Comparison of ENCODE assay signal across 33 cellular contexts in the genomic region with DNA sequence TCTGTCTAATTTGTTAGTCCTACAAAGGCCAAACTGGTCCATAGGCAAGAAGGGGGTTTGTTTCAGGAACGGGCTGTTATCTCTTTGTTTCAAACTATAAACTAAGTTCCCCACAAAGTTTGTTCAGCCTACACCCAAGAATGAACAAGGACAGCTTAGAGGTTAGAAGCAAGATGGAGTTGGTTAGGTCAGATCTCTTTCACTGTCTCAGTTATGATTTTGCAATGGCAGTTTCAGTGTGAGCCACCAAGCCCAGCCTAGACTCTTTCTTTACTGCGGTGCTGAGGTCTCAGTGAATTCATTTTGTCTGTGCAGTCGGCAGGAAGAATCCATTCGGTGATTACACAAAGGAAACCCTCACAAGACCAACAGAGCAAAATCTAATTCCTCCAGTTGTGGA.
"Had no signal": no experiment of that assay in that cellular context is flagged by ENCODE, and none has a peak within 500 bp of the region (broad histone marks: within the 10 kb centered on the region; RNA-seq: fewer than 3 reads in every experiment).

No MANE protein-coding gene starts in this region.

- H3K4me1 Mint-ChIP-seq: activated CD4-positive, alpha-beta memory T cell treated with anti-CD3 and anti-CD28 coated beads, Interleukin-2, amount 10 ng/mL, durations not matched to agents 7 days and 5 days; activated CD8-positive, alpha-beta memory T cell treated with anti-CD3 and anti-CD28 coated beads, Interleukin-2, amount 10 ng/mL, durations not matched to agents 7 days and 5 days; activated naive CD4-positive, alpha-beta T cell treated with anti-CD3 and anti-CD28 coated beads, Interleukin-2, amount 10 ng/mL, durations not matched to agents 7 days and 5 days; activated naive CD8-positive, alpha-beta T cell treated with anti-CD3 and anti-CD28 coated beads, Interleukin-2, amount 50 U/mL, for 24 hours had no signal

- H3K9me3 Mint-ChIP-seq: activated CD4-positive, alpha-beta memory T cell treated with anti-CD3 and anti-CD28 coated beads, Interleukin-2, amount 10 ng/mL, durations not matched to agents 7 days and 5 days; activated naive CD4-positive, alpha-beta T cell treated with anti-CD3 and anti-CD28 coated beads, Interleukin-2, amount 10 ng/mL, durations not matched to agents 7 days and 5 days; activated naive CD8-positive, alpha-beta T cell treated with anti-CD3 and anti-CD28 coated beads, Interleukin-2, amount 50 U/mL, for 24 hours had no signal

- H3K27ac Mint-ChIP-seq: activated CD4-positive, alpha-beta memory T cell treated with anti-CD3 and anti-CD28 coated beads, Interleukin-2, amount 10 ng/mL, durations not matched to agents 7 days and 5 days; activated CD8-positive, alpha-beta memory T cell treated with anti-CD3 and anti-CD28 coated beads, Interleukin-2, amount 10 ng/mL, durations not matched to agents 7 days and 5 days; activated naive CD4-positive, alpha-beta T cell treated with anti-CD3 and anti-CD28 coated beads, Interleukin-2, amount 10 ng/mL, durations not matched to agents 7 days and 5 days; activated naive CD8-positive, alpha-beta T cell; activated naive CD8-positive, alpha-beta T cell treated with anti-CD3 and anti-CD28 coated beads, Interleukin-2, amount 50 U/mL, for 24 hours had no signal

- H3K36me3 ChIP-seq: brain microvascular endothelial cell, WERI-Rb-1 had no signal

- H2AFZ ChIP-seq: PC-9 had no signal

- DNase-seq: activated CD4-positive, alpha-beta memory T cell treated with anti-CD3 and anti-CD28 coated beads, Interleukin-2, amount 10 ng/mL, durations not matched to agents 7 days and 5 days; activated CD4-positive, alpha-beta T cell treated with anti-CD3 and anti-CD28 coated beads for 1 hour; activated CD4-positive, alpha-beta T cell treated with anti-CD3 and anti-CD28 coated beads for 48 hours; activated CD4-positive, CD25-positive, alpha-beta regulatory T cell; activated CD8-positive, alpha-beta memory T cell treated with anti-CD3 and anti-CD28 coated beads for 24 hours; activated CD8-positive, alpha-beta memory T cell treated with anti-CD3 and anti-CD28 coated beads, Interleukin-2, amount 10 ng/mL, durations not matched to agents 7 days and 5 days; activated CD8-positive, alpha-beta memory T cell treated with anti-CD3 and anti-CD28 coated beads, Interleukin-2, amount 50 U/mL, for 48 hours; activated effector memory CD4-positive, alpha-beta T cell treated with Interleukin-2 at 50 U/mL for 16 hours; activated naive CD4-positive, alpha-beta T cell treated with anti-CD3 and anti-CD28 coated beads, Interleukin-2, amount 10 ng/mL, durations not matched to agents 7 days and 5 days; activated naive CD8-positive, alpha-beta T cell treated with anti-CD3 and anti-CD28 coated beads, Interleukin-2, amount 50 U/mL, for 24 hours; activated T-cell treated with anti-CD3 and anti-CD28 coated beads, Interleukin-2, amount 50 U/mL, for 48 hours; anterior cingulate cortex; brain microvascular endothelial cell; Karpas-422; KBM-7; NCI-H1105; NCI-H1436; NCI-H1694; NCI-H1930; NCI-H2081 treated with DMSO at 0.1 percent for 48 hours; NCI-H510A; NCI-H526; NCI-H748 treated with DMSO at 0.1 percent for 48 hours; PC-9; SIG-M5; SW 1271; T-helper 1 cell; T-helper 9 cell; WERI-Rb-1 had no signal

- H3K27me3 ChIP-seq: brain microvascular endothelial cell had no signal

- H3K36me3 Mint-ChIP-seq: activated CD8-positive, alpha-beta memory T cell treated with anti-CD3 and anti-CD28 coated beads, Interleukin-2, amount 10 ng/mL, durations not matched to agents 7 days and 5 days; activated naive CD4-positive, alpha-beta T cell treated with anti-CD3 and anti-CD28 coated beads, Interleukin-2, amount 10 ng/mL, durations not matched to agents 7 days and 5 days; activated naive CD8-positive, alpha-beta T cell had no signal

- H3K27me3 Mint-ChIP-seq: activated CD4-positive, alpha-beta memory T cell treated with anti-CD3 and anti-CD28 coated beads, Interleukin-2, amount 10 ng/mL, durations not matched to agents 7 days and 5 days; activated CD8-positive, alpha-beta memory T cell treated with anti-CD3 and anti-CD28 coated beads, Interleukin-2, amount 10 ng/mL, durations not matched to agents 7 days and 5 days had no signal

- H3K27ac ChIP-seq: brain microvascular endothelial cell, PC-9, RWPE1, WERI-Rb-1 had no signal

- ATAC-seq: activated CD8-positive, alpha-beta memory T cell treated with anti-CD3 and anti-CD28 coated beads, Interleukin-2, amount 10 ng/mL, durations not matched to agents 7 days and 5 days; activated naive CD8-positive, alpha-beta T cell treated with anti-CD3 and anti-CD28 coated beads, Interleukin-2, amount 50 U/mL, for 24 hours; Right ventricle myocardium inferior; SK-N-SH treated with all-trans-retinoic acid at 6 μM for 48 hours had no signal

- H3K4me3 Mint-ChIP-seq: activated CD4-positive, alpha-beta memory T cell treated with anti-CD3 and anti-CD28 coated beads, Interleukin-2, amount 10 ng/mL, durations not matched to agents 7 days and 5 days; activated CD8-positive, alpha-beta memory T cell treated with anti-CD3 and anti-CD28 coated beads, Interleukin-2, amount 10 ng/mL, durations not matched to agents 7 days and 5 days; activated naive CD4-positive, alpha-beta T cell treated with anti-CD3 and anti-CD28 coated beads, Interleukin-2, amount 10 ng/mL, durations not matched to agents 7 days and 5 days; activated naive CD8-positive, alpha-beta T cell; activated naive CD8-positive, alpha-beta T cell treated with anti-CD3 and anti-CD28 coated beads, Interleukin-2, amount 50 U/mL, for 24 hours had no signal

- H3K4me3 ChIP-seq: PC-9 had no signal

- H3K4me2 ChIP-seq: PC-9 had no signal
